7 cellular contexts compared by ENCODE assay signal in genomic region chr17:78357177-78357586, GRCh38.
DNase-seq lines count a peak whose midpoint lies in the region; TF ChIP-seq lines count a peak whose summit lies in the region.

No MANE protein-coding gene starts in this region.

- H3K9ac ChIP-seq in Loucy (ENCODE audit: low read depth, low read length, poor library complexity, severe bottlenecking), result no peak overlapping the region
- H3K9ac ChIP-seq in iPS-20b (ENCODE audit: low read depth, low read length), result no peak overlapping the region

- DNase-seq in astrocyte of the spinal cord (ENCODE audit: low read depth, low spot score) (peak; percentile 83), erythroblast (lab: John Stamatoyannopoulos, UW) (no peak), NCI-H187 treated with DMSO at 0.1 percent for 48 hours (lab: John Stamatoyannopoulos, UW) (no peak), NCI-H2081 treated with DMSO at 0.1 percent for 48 hours (lab: John Stamatoyannopoulos, UW) (no peak)
- peak; percentile 50 for DNase-seq in stimulated activated CD8-positive, alpha-beta memory T cell treated with anti-CD3 and anti-CD28 coated beads, Interleukin-4, amount 100 ng/mL, for 48 hours

- H3K4me3 ChIP-seq in Loucy (ENCODE audit: low read length, poor library complexity, severe bottlenecking) (peak overlapping the region; percentile 38), astrocyte of the spinal cord (ENCODE audit: low read depth, low read length) (peak overlapping the region; percentile 92), iPS-20b (ENCODE audit: low read length) (peak overlapping the region; percentile 86)

- H3K36me3 ChIP-seq in Loucy (ENCODE audit: insufficient read depth, low read length), result no peaks in the 10 kb centered on the region
- H3K36me3 ChIP-seq in iPS-20b (ENCODE audit: insufficient read depth, low read depth, low read length), result peaks cover 20% of the 10 kb centered on the region

- TF ChIP-seq CTCF in Loucy (conservative IDR thresholded peaks at IDR 0.05; ENCODE audit: low read length) (no peak), astrocyte of the spinal cord (IDR thresholded peaks at IDR 0.05; ENCODE audit: low read depth, low read length) (no peak)

- H4K20me1 ChIP-seq in Loucy (ENCODE audit: insufficient read depth, low read length, poor library complexity, severe bottlenecking), result no peaks in the 10 kb centered on the region

- H3K4me1 ChIP-seq in Loucy (ENCODE audit: insufficient read depth, low read length, poor library complexity, severe bottlenecking), result peaks cover 31% of the 10 kb centered on the region
- H3K4me1 ChIP-seq in iPS-20b (ENCODE audit: insufficient read depth, low read length), result peaks cover 36% of the 10 kb centered on the region

- H3K27ac ChIP-seq in iPS-20b (ENCODE audit: low read length), result no peak overlapping the region

- H3K9me3 ChIP-seq in Loucy (ENCODE audit: insufficient read depth, low read depth, low read length), result no peaks in the 10 kb centered on the region
- no peaks in the 10 kb centered on the region for H3K9me3 ChIP-seq in iPS-20b (ENCODE audit: insufficient read depth, low read depth, low read length)

- peak overlapping the region; percentile 55 for H3K4me2 ChIP-seq in Loucy (ENCODE audit: low read depth, low read length, poor library complexity, severe bottlenecking)

- H3K9me2 ChIP-seq in Loucy (replicated peaks; ENCODE audit: low read depth, low read length), result no peaks in the 10 kb centered on the region

- peaks cover 5% of the 10 kb centered on the region; the same call in 1 of the 2 replicates for H3F3A ChIP-seq in Loucy (ENCODE audit: low read depth)

- no peak overlapping the region for H2AFZ ChIP-seq in Loucy (ENCODE audit: low read length)

- peaks cover 9% of the 10 kb centered on the region for H3K27me3 ChIP-seq in Loucy (ENCODE audit: insufficient read depth, low read length, poor library complexity, severe bottlenecking)
- H3K27me3 ChIP-seq in iPS-20b (ENCODE audit: insufficient read depth, low read length), result peaks cover 58% of the 10 kb centered on the region

- H3K79me2 ChIP-seq in Loucy (ENCODE audit: insufficient read depth, low read length), result no peaks in the 10 kb centered on the region

- in situ Hi-C loops in astrocyte of the spinal cord (cut with HindIII; ENCODE audit: low sequenced_read_pairs), result no loop called here

- TF ChIP-seq POLR2A in erythroblast (IDR thresholded peaks at IDR 0.05; ENCODE audit: low read length), result no peak

Comparison
In these comparisons a context has a peak if more than half of its experiments do, and no peak if none do; other contexts are left out.
1. H3K4me3 ChIP-seq: peak in every context shown above with its lines; median percentile 92 in astrocyte of the spinal cord; 86 in iPS-20b; 38 in Loucy.
2. DNase-seq: peak in astrocyte of the spinal cord (single experiment) and stimulated activated CD8-positive, alpha-beta memory T cell treated with anti-CD3 and anti-CD28 coated beads, Interleukin-4, amount 100 ng/mL, for 48 hours (single experiment); none in erythroblast (0 of 2), NCI-H187 treated with DMSO at 0.1 percent for 48 hours (single experiment) and NCI-H2081 treated with DMSO at 0.1 percent for 48 hours (single experiment).